In the genomic region with DNA sequence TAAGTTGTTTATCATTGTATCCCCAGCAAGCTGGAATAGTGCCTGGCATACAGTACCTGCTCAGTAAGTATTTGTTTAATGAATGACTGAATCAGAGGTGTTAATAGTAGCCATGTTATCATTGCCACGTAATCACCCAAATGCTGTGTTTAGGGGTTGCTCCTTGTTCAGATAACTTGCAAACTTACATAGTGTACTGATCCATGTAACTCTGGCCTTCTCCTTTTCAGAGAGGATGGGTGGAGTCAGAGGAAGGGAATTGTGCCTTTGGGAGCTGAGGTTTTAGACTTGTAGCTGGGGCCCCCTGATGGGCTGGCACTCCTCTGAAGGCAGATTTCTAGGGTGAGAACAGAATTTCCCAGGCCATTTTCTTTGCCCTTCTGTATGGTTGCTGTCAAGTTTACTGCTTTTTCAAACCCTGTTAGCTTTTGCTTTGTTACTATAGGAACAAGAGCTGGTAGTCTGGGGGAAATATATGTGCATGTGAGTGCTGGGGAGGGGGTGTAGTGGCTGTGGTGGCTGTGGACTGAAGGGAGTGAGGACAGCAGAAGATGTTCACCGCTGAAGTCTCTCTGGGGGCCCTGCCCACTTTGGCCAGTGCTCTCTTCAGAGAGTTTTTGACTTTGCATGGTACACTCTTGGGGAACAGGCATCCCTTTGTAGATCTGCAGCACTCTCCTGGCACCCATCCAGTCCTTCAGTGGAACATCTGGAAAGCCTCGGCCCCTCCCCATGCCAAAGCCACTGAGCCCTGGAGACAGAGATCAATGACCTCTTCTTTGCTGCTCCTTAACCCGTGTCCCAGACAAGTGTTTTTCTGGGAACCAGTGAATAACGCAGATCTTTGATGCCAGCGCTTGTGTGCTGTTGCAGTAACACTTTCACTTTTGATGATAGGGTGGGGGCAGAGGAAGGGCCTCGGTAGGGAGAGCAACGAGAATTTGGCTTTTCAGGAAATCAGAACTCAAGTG, we compare ENCODE assay signal across 8 cellular contexts.
A peak's percentile ranks its signal among the peaks of the same experiment; 100 is the strongest.
DNase-seq lines count a peak whose midpoint lies in the region; ATAC-seq, FAIRE-seq and TF ChIP-seq lines count a peak whose summit lies in the region.

No MANE protein-coding gene starts in this region.

- H4K20me1 ChIP-seq in keratinocyte (ENCODE audit: control insufficient read depth, extremely low read depth, insufficient read depth, low read length): no peaks in the 10 kb centered on the region

- ATAC-seq in HG03520 (IDR thresholded peaks at IDR 0.05; ENCODE audit: unreplicated experiment) (no peak), HG03139 (IDR thresholded peaks at IDR 0.05; ENCODE audit: unreplicated experiment) (no peak)

- H3K9ac ChIP-seq in keratinocyte (ENCODE audit: control insufficient read depth, extremely low read depth, insufficient read depth, low read length): no peak overlapping the region

- H3K4me3 ChIP-seq in NB4 (ENCODE audit: low read depth, low read length) (peak overlapping the region; percentile 29), astrocyte of the cerebellum (ENCODE audit: low read depth, low read length) (peak overlapping the region; percentile 20), keratinocyte (ENCODE audit: control insufficient read depth in 2 of 3, extremely low read depth in 1 of 3, insufficient read depth in 2 of 3, low read depth in 1 of 3, low read length in 3 of 3) (no peak overlapping the region)

- H3K4me2 ChIP-seq in keratinocyte (ENCODE audit: control insufficient read depth, extremely low read depth, insufficient read depth, low read depth, low read length): peak overlapping the region; percentile 3

- H3K27me3 ChIP-seq in keratinocyte (ENCODE audit: control insufficient read depth, extremely low read depth, insufficient read depth, low read length): no peaks in the 10 kb centered on the region

- no peaks in the 10 kb centered on the region for H3K79me2 ChIP-seq in keratinocyte (ENCODE audit: control insufficient read depth, insufficient read depth, low read length)

- in situ Hi-C loops in astrocyte of the cerebellum (cut with HindIII; ENCODE audit: low sequenced_read_pairs): no loop called here

- dilution Hi-C loops in keratinocyte (cut with MboI; ENCODE audit: extremely low pct_ligation_motif_present, low sequenced_read_pairs): no loop called here

- no peaks in the 10 kb centered on the region for H3K36me3 ChIP-seq in keratinocyte (ENCODE audit: control insufficient read depth in 2 of 2, extremely low read depth in 1 of 2, insufficient read depth in 2 of 2, low read length in 2 of 2)

- no peak overlapping the region for H2AFZ ChIP-seq in keratinocyte (ENCODE audit: control insufficient read depth, low read length)

- TF ChIP-seq POLR2A in NB4 (IDR thresholded peaks at IDR 0.05; ENCODE audit: extremely low read depth, insufficient read length): no peak

- H3K9me1 ChIP-seq in keratinocyte (ENCODE audit: control insufficient read depth, extremely low read depth, insufficient read depth, low read length): no peaks in the 10 kb centered on the region

- H3K27ac ChIP-seq in keratinocyte (ENCODE audit: control insufficient read depth, insufficient read depth, low read length): no peak overlapping the region

- FAIRE-seq in keratinocyte (lab: Jason Lieb, UNC): no peak

- TF ChIP-seq CTCF in NB4 (IDR thresholded peaks at IDR 0.05; ENCODE audit: low read depth, low read length) (peak; percentile 4), astrocyte of the cerebellum (IDR thresholded peaks at IDR 0.05; ENCODE audit: low read depth, low read length, missing control alignments) (no peak), keratinocyte (optimal IDR thresholded peaks at IDR 0.05 in 1 of 3, IDR thresholded peaks at IDR 0.05 in 1 of 3, conservative IDR thresholded peaks at IDR 0.05 in 1 of 3; ENCODE audit: extremely low read depth in 1 of 3, insufficient read depth in 2 of 3, low read length in 3 of 3) (no peak)

- H3K9me3 ChIP-seq in keratinocyte (ENCODE audit: control insufficient read depth, low read depth, low read length): no peaks in the 10 kb centered on the region

- DNase-seq in EL (peak; percentile 34), NB4 (ENCODE audit: low read depth) (peak; percentile 62), astrocyte of the cerebellum (ENCODE audit: low read depth) (no peak), keratinocyte (ENCODE audit: low read depth, low spot score) (no peak), HuH-7.5 (ENCODE audit: low spot score) (no peak)
- peak; percentile 5 for DNase-seq in stimulated activated CD4-positive, alpha-beta T cell treated with anti-CD3 and anti-CD28 coated beads, Interleukin-4, amount 100 ng/mL, for 24 hours

- peaks cover 5% of the 10 kb centered on the region for H3K4me1 ChIP-seq in keratinocyte (ENCODE audit: control insufficient read depth, extremely low read depth, insufficient read depth, low read length)

Comparison
In these comparisons a context has a peak if more than half of its experiments do, and no peak if none do; other contexts are left out.
1. DNase-seq: peak in EL (single experiment), NB4 (single experiment) and stimulated activated CD4-positive, alpha-beta T cell treated with anti-CD3 and anti-CD28 coated beads, Interleukin-4, amount 100 ng/mL, for 24 hours (single experiment); none in astrocyte of the cerebellum (single experiment), keratinocyte (single experiment) and HuH-7.5 (single experiment).
2. H3K4me3 ChIP-seq: peak in NB4 (single experiment) and astrocyte of the cerebellum (single experiment); none in keratinocyte (0 of 3).